In the genomic region with DNA sequence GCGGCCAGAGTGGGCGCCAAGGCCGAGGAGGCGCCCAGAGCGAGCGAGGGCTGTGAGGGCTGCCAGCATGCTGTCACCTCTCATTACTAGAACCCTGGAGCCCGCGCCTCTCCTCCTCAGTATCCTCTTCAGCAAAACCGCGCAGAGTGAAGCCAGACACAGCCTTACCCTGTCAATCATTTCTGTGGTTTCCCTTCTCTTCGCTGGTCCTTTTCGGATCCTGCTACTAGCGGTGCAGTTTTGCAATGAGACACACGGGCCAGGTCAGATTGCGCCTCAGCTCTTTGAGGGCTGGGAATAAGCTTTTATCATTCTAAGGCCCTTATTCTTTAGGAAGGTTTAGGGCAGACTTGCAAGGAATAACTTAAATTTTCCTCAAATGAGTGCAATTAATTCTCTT, we compare ENCODE assay signal across 1 cellular context.
TF ChIP-seq lines count a peak whose summit lies in the region.

No MANE protein-coding gene starts in this region.

TF ChIP-seq in GM23338, 12 proteins besides CTCF, POLR2A, EP300 and RAD21 (continued from another document):
- TF ChIP-seq POLR2AphosphoS5 (IDR thresholded peaks at IDR 0.05; ENCODE audit: low read depth) (no peak), ZNF331 (CRISPR knock-in tag; IDR thresholded peaks at IDR 0.05; ENCODE audit: low read depth) (no peak)
